33 cellular contexts compared by ENCODE assay signal in the genomic region with DNA sequence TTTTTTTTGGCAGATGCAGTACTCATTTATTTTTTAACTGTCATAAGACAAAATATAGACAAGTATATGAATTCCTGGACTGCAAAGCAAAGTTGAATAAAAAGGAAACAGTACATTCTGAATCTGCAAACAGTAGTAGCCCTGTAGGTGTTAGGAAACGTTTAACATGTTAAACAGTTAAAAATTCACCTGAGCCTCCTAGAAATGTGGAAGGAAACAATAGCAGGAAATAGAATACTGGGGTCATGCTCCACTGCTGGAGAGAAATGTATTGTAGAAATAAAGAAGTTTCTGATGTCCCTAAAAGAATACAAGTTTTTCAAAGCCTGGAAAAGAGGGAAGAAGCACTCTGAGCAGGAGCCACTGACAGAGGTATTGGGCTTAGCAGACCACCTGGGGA.
"Had no signal": no experiment of that assay in that cellular context is flagged by ENCODE, and none has a peak within 500 bp of the region (broad histone marks: within the 10 kb centered on the region; RNA-seq: fewer than 3 reads in every experiment).

No MANE protein-coding gene starts in this region.

- DNase-seq: activated CD4-positive, alpha-beta memory T cell treated with anti-CD3 and anti-CD28 coated beads for 36 hours; activated CD4-positive, alpha-beta T cell treated with anti-CD3 and anti-CD28 coated beads for 36 hours; activated CD4-positive, alpha-beta T cell treated with anti-CD3 and anti-CD28 coated beads, Interleukin-2, amount 10 ng/mL, durations not matched to agents 24 days and 14 days; activated CD4-positive, CD25-positive, alpha-beta regulatory T cell; activated CD4-positive, CD25-positive, alpha-beta regulatory T cell treated with anti-CD3 and anti-CD28 coated beads, Interleukin-2, amount 50 U/mL, for 72 hours; activated CD8-positive, alpha-beta memory T cell treated with anti-CD3 and anti-CD28 coated beads, Interleukin-2, amount 10 ng/mL, durations not matched to agents 7 days and 5 days; activated CD8-positive, alpha-beta memory T cell treated with anti-CD3 and anti-CD28 coated beads, Interleukin-2, amount 50 U/mL, for 4 hours; activated CD8-positive, alpha-beta T cell treated with anti-CD3 and anti-CD28 coated beads, Interleukin-2, amount 10 ng/mL, durations not matched to agents 7 days and 5 days; activated effector memory CD4-positive, alpha-beta T cell treated with anti-CD3 and anti-CD28 coated beads, Interleukin-2, amount 50 U/mL, for 16 hours; activated naive CD4-positive, alpha-beta T cell treated with anti-CD3 and anti-CD28 coated beads for 36 hours; activated naive CD8-positive, alpha-beta T cell treated with anti-CD3 and anti-CD28 coated beads for 36 hours; activated naive CD8-positive, alpha-beta T cell treated with anti-CD3 and anti-CD28 coated beads, Interleukin-2, amount 50 U/mL, for 24 hours; activated T-cell treated with anti-CD3 and anti-CD28 coated beads, Interleukin-2, amount 50 U/mL, for 1 hour; activated T-cell treated with anti-CD3 and anti-CD28 coated beads, Interleukin-2, amount 50 U/mL, for 48 hours; adrenal gland; central memory CD4-positive, alpha-beta T cell; cerebellar nuclear complex; colonic mucosa; effector CD8-positive, alpha-beta T cell; foreskin fibroblast; head of caudate nucleus; T-helper 17 cell; T1000; WERI-Rb-1 had no signal

- H3K4me1 Mint-ChIP-seq: activated CD4-positive, alpha-beta T cell treated with anti-CD3 and anti-CD28 coated beads for 36 hours; activated CD4-positive, alpha-beta T cell treated with anti-CD3 and anti-CD28 coated beads, Interleukin-2, amount 10 ng/mL, durations not matched to agents 24 days and 14 days; activated CD8-positive, alpha-beta memory T cell treated with anti-CD3 and anti-CD28 coated beads, Interleukin-2, amount 10 ng/mL, durations not matched to agents 7 days and 5 days; activated naive CD4-positive, alpha-beta T cell treated with anti-CD3 and anti-CD28 coated beads, Interleukin-2, amount 50 U/mL, for 24 hours; activated naive CD8-positive, alpha-beta T cell treated with anti-CD3 and anti-CD28 coated beads for 36 hours; activated naive CD8-positive, alpha-beta T cell treated with anti-CD3 and anti-CD28 coated beads, Interleukin-2, amount 50 U/mL, for 24 hours; brain; T-helper 17 cell had no signal

- H3K36me3 Mint-ChIP-seq: activated CD4-positive, alpha-beta memory T cell treated with anti-CD3 and anti-CD28 coated beads for 36 hours; activated CD8-positive, alpha-beta memory T cell treated with anti-CD3 and anti-CD28 coated beads, Interleukin-2, amount 10 ng/mL, durations not matched to agents 7 days and 5 days; activated naive CD4-positive, alpha-beta T cell treated with anti-CD3 and anti-CD28 coated beads, Interleukin-2, amount 50 U/mL, for 24 hours; activated naive CD8-positive, alpha-beta T cell treated with anti-CD3 and anti-CD28 coated beads for 36 hours; brain had no signal

- H3K4me3 Mint-ChIP-seq: activated CD4-positive, alpha-beta memory T cell treated with anti-CD3 and anti-CD28 coated beads for 36 hours; activated CD4-positive, alpha-beta T cell treated with anti-CD3 and anti-CD28 coated beads for 36 hours; activated CD4-positive, alpha-beta T cell treated with anti-CD3 and anti-CD28 coated beads, Interleukin-2, amount 10 ng/mL, durations not matched to agents 24 days and 14 days; activated CD8-positive, alpha-beta memory T cell treated with anti-CD3 and anti-CD28 coated beads, Interleukin-2, amount 10 ng/mL, durations not matched to agents 7 days and 5 days; activated CD8-positive, alpha-beta T cell treated with anti-CD3 and anti-CD28 coated beads, Interleukin-2, amount 10 ng/mL, durations not matched to agents 7 days and 5 days; activated naive CD4-positive, alpha-beta T cell treated with anti-CD3 and anti-CD28 coated beads for 36 hours; activated naive CD4-positive, alpha-beta T cell treated with anti-CD3 and anti-CD28 coated beads, Interleukin-2, amount 50 U/mL, for 24 hours; activated naive CD8-positive, alpha-beta T cell treated with anti-CD3 and anti-CD28 coated beads for 36 hours; activated naive CD8-positive, alpha-beta T cell treated with anti-CD3 and anti-CD28 coated beads, Interleukin-2, amount 50 U/mL, for 24 hours; activated T-helper 1 cell treated with anti-CD3 and anti-CD28 coated beads, Interleukin-12 subunit alpha, Interleukin-12 subunit beta, Interleukin-2, Interleukin-4 antibody, amounts not matched to agents 30 ng/mL and 10 ng/mL and 1 ng/mL, durations not matched to agents 14 hours and 24 hours and 36 hours; brain; T-helper 17 cell; T-helper 2 cell treated with Interferon-gamma antibody and Interleukin-4, amounts not matched to agents 5 μg/mL and 100 μg/mL, for 36 hours had no signal

- H3K4me3 ChIP-seq: adrenal gland, ascending aorta, breast epithelium, cardiac muscle cell, colonic mucosa had no signal

- H3K27ac Mint-ChIP-seq: activated CD4-positive, alpha-beta memory T cell treated with anti-CD3 and anti-CD28 coated beads for 36 hours; activated CD4-positive, alpha-beta T cell treated with anti-CD3 and anti-CD28 coated beads for 36 hours; activated CD4-positive, alpha-beta T cell treated with anti-CD3 and anti-CD28 coated beads, Interleukin-2, amount 10 ng/mL, durations not matched to agents 24 days and 14 days; activated CD8-positive, alpha-beta memory T cell treated with anti-CD3 and anti-CD28 coated beads, Interleukin-2, amount 10 ng/mL, durations not matched to agents 7 days and 5 days; activated CD8-positive, alpha-beta T cell treated with anti-CD3 and anti-CD28 coated beads, Interleukin-2, amount 10 ng/mL, durations not matched to agents 7 days and 5 days; activated naive CD4-positive, alpha-beta T cell treated with anti-CD3 and anti-CD28 coated beads for 36 hours; activated naive CD4-positive, alpha-beta T cell treated with anti-CD3 and anti-CD28 coated beads, Interleukin-2, amount 50 U/mL, for 24 hours; activated naive CD8-positive, alpha-beta T cell treated with anti-CD3 and anti-CD28 coated beads for 36 hours; activated naive CD8-positive, alpha-beta T cell treated with anti-CD3 and anti-CD28 coated beads, Interleukin-2, amount 50 U/mL, for 24 hours; activated T-helper 1 cell treated with anti-CD3 and anti-CD28 coated beads, Interleukin-12 subunit alpha, Interleukin-12 subunit beta, Interleukin-2, Interleukin-4 antibody, amounts not matched to agents 30 ng/mL and 10 ng/mL and 1 ng/mL, durations not matched to agents 14 hours and 24 hours and 36 hours; activated T-helper 2 cell treated with anti-CD3 and anti-CD28 coated beads, Interferon-gamma antibody, Interleukin-2, Interleukin-4, amounts not matched to agents 10 μg/mL and 5 μg/mL and 100 μg/mL, durations not matched to agents 14 hours and 24 hours and 36 hours; brain; T-helper 17 cell; T-helper 2 cell treated with Interferon-gamma antibody and Interleukin-4, amounts not matched to agents 5 μg/mL and 100 μg/mL, for 36 hours had no signal

- H3K36me3 ChIP-seq: adrenal gland, ascending aorta, breast epithelium, cardiac muscle cell, colonic mucosa, WERI-Rb-1 had no signal

- H3K27me3 Mint-ChIP-seq: activated CD4-positive, alpha-beta memory T cell treated with anti-CD3 and anti-CD28 coated beads for 36 hours; activated CD4-positive, alpha-beta T cell treated with anti-CD3 and anti-CD28 coated beads for 36 hours; activated CD4-positive, alpha-beta T cell treated with anti-CD3 and anti-CD28 coated beads, Interleukin-2, amount 10 ng/mL, durations not matched to agents 24 days and 14 days; activated CD8-positive, alpha-beta memory T cell treated with anti-CD3 and anti-CD28 coated beads, Interleukin-2, amount 10 ng/mL, durations not matched to agents 7 days and 5 days; activated naive CD4-positive, alpha-beta T cell treated with anti-CD3 and anti-CD28 coated beads, Interleukin-2, amount 50 U/mL, for 24 hours; activated naive CD8-positive, alpha-beta T cell treated with anti-CD3 and anti-CD28 coated beads for 36 hours; activated naive CD8-positive, alpha-beta T cell treated with anti-CD3 and anti-CD28 coated beads, Interleukin-2, amount 50 U/mL, for 24 hours; brain; T-helper 17 cell had no signal

- H3K9me3 Mint-ChIP-seq: activated CD4-positive, alpha-beta T cell treated with anti-CD3 and anti-CD28 coated beads, Interleukin-2, amount 10 ng/mL, durations not matched to agents 24 days and 14 days; activated naive CD4-positive, alpha-beta T cell treated with anti-CD3 and anti-CD28 coated beads for 36 hours; activated naive CD8-positive, alpha-beta T cell treated with anti-CD3 and anti-CD28 coated beads for 36 hours; activated naive CD8-positive, alpha-beta T cell treated with anti-CD3 and anti-CD28 coated beads, Interleukin-2, amount 50 U/mL, for 24 hours had no signal

- ATAC-seq: activated CD4-positive, alpha-beta T cell treated with anti-CD3 and anti-CD28 coated beads for 36 hours; activated CD8-positive, alpha-beta memory T cell treated with anti-CD3 and anti-CD28 coated beads, Interleukin-2, amount 10 ng/mL, durations not matched to agents 7 days and 5 days; activated CD8-positive, alpha-beta T cell treated with anti-CD3 and anti-CD28 coated beads, Interleukin-2, amount 10 ng/mL, durations not matched to agents 7 days and 5 days; activated naive CD8-positive, alpha-beta T cell treated with anti-CD3 and anti-CD28 coated beads, Interleukin-2, amount 50 U/mL, for 24 hours; esophagus mucosa; T-helper 17 cell had no signal

- H3K27me3 ChIP-seq: adrenal gland, ascending aorta, breast epithelium, cardiac muscle cell, colonic mucosa had no signal

- H3K9me3 ChIP-seq: adrenal gland, ascending aorta, breast epithelium, colonic mucosa had no signal

- H3K4me1 ChIP-seq: adrenal gland, ascending aorta, breast epithelium, colonic mucosa had no signal

- H3K27ac ChIP-seq: adrenal gland, ascending aorta, breast epithelium, cardiac muscle cell, colonic mucosa, WERI-Rb-1 had no signal
